19 cellular contexts compared by ENCODE assay signal in the genomic region with DNA sequence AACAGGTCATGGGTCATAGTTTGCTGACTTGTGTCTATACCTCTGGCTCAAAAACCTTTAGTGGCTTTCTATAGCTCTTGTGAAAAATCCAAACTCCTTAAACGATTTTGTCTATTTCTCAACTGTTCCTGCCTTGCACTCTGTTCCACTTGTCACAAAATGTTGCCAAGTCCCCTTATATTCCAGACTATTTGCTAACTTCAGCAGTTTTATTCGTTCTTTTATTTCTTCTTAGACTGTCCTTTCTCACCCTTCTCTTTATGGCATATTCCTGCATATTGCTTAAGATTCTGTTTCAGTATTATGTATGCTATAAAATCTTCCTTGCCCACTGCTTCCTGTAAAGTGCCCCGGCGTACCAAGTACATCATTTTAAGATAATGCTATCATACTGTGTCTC.
A peak's percentile ranks its signal among the peaks of the same experiment; 100 is the strongest.
DNase-seq lines count a peak whose midpoint lies in the region; ATAC-seq, FAIRE-seq and TF ChIP-seq lines count a peak whose summit lies in the region.
"Had no signal": no experiment of that assay in that cellular context is flagged by ENCODE, and none has a peak within 500 bp of the region (broad histone marks: within the 10 kb centered on the region; RNA-seq: fewer than 3 reads in every experiment).

No MANE protein-coding gene starts in this region.

- peaks cover 24% of the 10 kb centered on the region for H3K36me3 Mint-ChIP-seq in nephron progenitor cell (ENCODE audit: low read depth)

- CTCF ChIA-PET in HepG2 (lab: Yijun Ruan, JAX; ENCODE audit: low intra/inter-chr PET ratio, low total read pairs) = no interaction called here

- in situ Hi-C loops in HepG2 (cut with HindIII; ENCODE audit: extremely low pct_ligation_motif_present, low pct_unique_long_range_greater_than_20kb) = no loop called here

- H3K4me1 ChIP-seq in HepG2 (ENCODE audit: insufficient read depth, low read length) (no peaks in the 10 kb centered on the region), right lobe of liver (no peaks in the 10 kb centered on the region)
- H3K4me1 ChIP-seq: HAP-1 had no signal

- H3K4me3 ChIP-seq in HepG2 (replicated peaks in 1 of 3; ENCODE audit: insufficient read depth in 1 of 3, low read depth in 2 of 3, low read length in 3 of 3) (no peak overlapping the region), right lobe of liver (no peak overlapping the region), SK-N-MC (no peak overlapping the region; the same call in 1 of the 2 replicates)
- H3K4me3 ChIP-seq: HAP-1 had no signal

- no peaks in the 10 kb centered on the region for H3K36me3 ChIP-seq in HepG2 (replicated peaks in 1 of 2; ENCODE audit: control insufficient read depth in 1 of 2, insufficient read depth in 2 of 2, low read length in 2 of 2)
- no peaks in the 10 kb centered on the region for H3K36me3 ChIP-seq in right lobe of liver
- no peaks in the 10 kb centered on the region for H3K36me3 ChIP-seq in SK-N-MC (ENCODE audit: insufficient read depth, low read length)
- H3K36me3 ChIP-seq: HAP-1 had no signal

- H3K4me3 Mint-ChIP-seq in nephron progenitor cell = no peak overlapping the region
- H3K4me3 Mint-ChIP-seq: CD4-positive, alpha-beta memory T cell had no signal

- no TSS peak for BruUV-seq in HepG2 (replicated peaks; lab: Mats Ljungman, UMichigan)

- TF ChIP-seq RAD21 in HepG2 (CRISPR knock-in tag; IDR thresholded peaks at IDR 0.05) = no peak

- ATAC-seq in HepG2 = no peak
- no peak for ATAC-seq in right lobe of liver

- H3K9me3 ChIP-seq in HepG2 (ENCODE audit: low read length) = no peaks in the 10 kb centered on the region
- H3K9me3 ChIP-seq in right lobe of liver = no peaks in the 10 kb centered on the region
- no peaks in the 10 kb centered on the region for H3K9me3 ChIP-seq in SK-N-MC (ENCODE audit: low read depth, low read length)
- H3K9me3 ChIP-seq: HAP-1 had no signal

- no peak overlapping the region for H3K27ac ChIP-seq in HepG2 (ENCODE audit: extremely low read length, insufficient read depth, low read length)
- no peak overlapping the region for H3K27ac ChIP-seq in right lobe of liver
- H3K27ac ChIP-seq in SK-N-MC = peak overlapping the region; percentile 25; the same call in 1 of the 2 replicates
- H3K27ac ChIP-seq: 22Rv1 had no signal

- TF ChIP-seq EP300 in HepG2 (IDR thresholded peaks at IDR 0.05; ENCODE audit: low read depth in 2 of 2, low read length in 2 of 2) (no peak), HepG2 (CRISPR knock-in tag; IDR thresholded peaks at IDR 0.05; ENCODE audit: borderline replicate concordance) (no peak)

- POLR2A ChIA-PET in HepG2 (lab: Yijun Ruan, JAX) = no interaction called here

- TF ChIP-seq POLR2A in HepG2 (IDR thresholded peaks at IDR 0.05; ENCODE audit: insufficient read depth in 1 of 2, low read depth in 2 of 2, low read length in 2 of 2) = no peak
- TF ChIP-seq POLR2A in right lobe of liver (IDR thresholded peaks at IDR 0.05) = no peak

- H3K9ac ChIP-seq in HepG2 (ENCODE audit: insufficient read depth, low read depth, low read length) (no peak overlapping the region), SK-N-MC (ENCODE audit: insufficient read length) (no peak overlapping the region)

- no peaks in the 10 kb centered on the region for H3K27me3 Mint-ChIP-seq in nephron progenitor cell (ENCODE audit: low read depth, poor library complexity)
- H3K27me3 Mint-ChIP-seq: CD4-positive, alpha-beta memory T cell had no signal

- no peaks in the 10 kb centered on the region for H3K79me2 ChIP-seq in HepG2 (ENCODE audit: insufficient read depth, low read length)

- peak overlapping the region; percentile 12 for H3K27ac Mint-ChIP-seq in nephron progenitor cell
- H3K27ac Mint-ChIP-seq: CD4-positive, alpha-beta memory T cell had no signal

- DNase-seq in HepG2 (ENCODE audit: low spot score) (no peak), right lobe of liver (no peak), SK-N-MC (ENCODE audit: low read depth, low spot score) (no peak), nephron progenitor cell (no peak), LoVo (ENCODE audit: low spot score) (no peak), T-helper 1 cell (no peak)
- DNase-seq: C1 segment of cervical spinal cord; Calu3; CD4-positive, alpha-beta memory T cell; COR-L47; DMS53; DMS79 treated with DMSO at 0.1 percent for 48 hours; GF-D8; GOT3 had no signal

- no peaks in the 10 kb centered on the region for H3K4me1 Mint-ChIP-seq in nephron progenitor cell

- H3K9me3 Mint-ChIP-seq in nephron progenitor cell = peaks cover 20% of the 10 kb centered on the region

- H4K20me1 ChIP-seq in HepG2 (ENCODE audit: insufficient read depth, low read length) = no peaks in the 10 kb centered on the region

- H2AFZ ChIP-seq in HepG2 (ENCODE audit: low read length) = no peak overlapping the region

- intact Hi-C loops in HepG2 (cut with micrococcal nuclease; ENCODE audit: unreplicated experiment) = no loop called here
- intact Hi-C loops in right lobe of liver (cut with DNase I) = no loop called here

- no peak overlapping the region for H3K4me2 ChIP-seq in HepG2 (ENCODE audit: low read depth, low read length)

- WGBS in HepG2 (ENCODE audit: low lambda C conversion rate) = 98% methylated on average over 4 of the region's 4 CpGs
- 64% methylated on average over 4 of the region's 4 CpGs for WGBS in right lobe of liver (ENCODE audit: insufficient coverage, low coverage, low lambda C conversion rate, missing lambda C conversion rate)

- H3K27me3 ChIP-seq in HepG2 (ENCODE audit: control insufficient read depth in 1 of 2, insufficient read depth in 2 of 2, low read length in 2 of 2) = no peaks in the 10 kb centered on the region
- H3K27me3 ChIP-seq in right lobe of liver = no peaks in the 10 kb centered on the region

- no peak for FAIRE-seq in HepG2 (lab: Jason Lieb, UNC)
- FAIRE-seq: GM12891, GM18507, H54 had no signal

- TF ChIP-seq CTCF in HepG2 (CRISPR knock-in tag; IDR thresholded peaks at IDR 0.05) (no peak), right lobe of liver (IDR thresholded peaks at IDR 0.05) (no peak), nephron progenitor cell (IDR thresholded peaks at IDR 0.05) (no peak)

TF ChIP-seq in HepG2, 621 proteins besides CTCF, POLR2A, EP300 and RAD21:
- TF ChIP-seq MAFF (IDR thresholded peaks at IDR 0.05; ENCODE audit: low read depth, low read length) (peak; percentile 46), KDM6A (CRISPR knock-in tag; IDR thresholded peaks at IDR 0.05; ENCODE audit: low read depth) (no peak), MAFK (conservative IDR thresholded peaks at IDR 0.05 in 1 of 2, IDR thresholded peaks at IDR 0.05 in 1 of 2; ENCODE audit: low read length in 2 of 2) (peak; percentile 34 to 69; a peak in 3 of 4 replicates), KAT2B (IDR thresholded peaks at IDR 0.05; ENCODE audit: borderline replicate concordance, low read depth, low read length) (no peak), CSRNP2 (CRISPR knock-in tag; conservative IDR thresholded peaks at IDR 0.05; ENCODE audit: low read depth) (no peak)
- TF ChIP-seq, protein P1, sequence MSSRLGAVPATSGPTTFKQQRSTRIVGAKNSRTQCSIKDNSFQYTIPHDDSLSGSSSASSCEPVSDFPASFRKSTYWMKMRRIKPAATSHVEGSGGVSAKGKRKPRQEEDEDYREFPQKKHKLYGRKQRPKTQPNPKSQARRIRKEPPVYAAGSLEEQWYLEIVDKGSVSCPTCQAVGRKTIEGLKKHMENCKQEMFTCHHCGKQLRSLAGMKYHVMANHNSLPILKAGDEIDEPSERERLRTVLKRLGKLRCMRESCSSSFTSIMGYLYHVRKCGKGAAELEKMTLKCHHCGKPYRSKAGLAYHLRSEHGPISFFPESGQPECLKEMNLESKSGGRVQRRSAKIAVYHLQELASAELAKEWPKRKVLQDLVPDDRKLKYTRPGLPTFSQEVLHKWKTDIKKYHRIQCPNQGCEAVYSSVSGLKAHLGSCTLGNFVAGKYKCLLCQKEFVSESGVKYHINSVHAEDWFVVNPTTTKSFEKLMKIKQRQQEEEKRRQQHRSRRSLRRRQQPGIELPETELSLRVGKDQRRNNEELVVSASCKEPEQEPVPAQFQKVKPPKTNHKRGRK (CRISPR knock-in tag; IDR thresholded peaks at IDR 0.05) = no peak
TF ChIP-seq in HepG2: peak in this region for 2.
